ENCODE assay signal across 8 cellular contexts in genomic region chr2:87852864-87853497, GRCh38. TPM values are rescaled to one million over a fixed set of nuclear protein-coding genes. Genes with fewer than 3 reads are reported as not detected.
A peak's percentile ranks its signal among the peaks of the same experiment; 100 is the strongest.
DNase-seq lines count a peak whose midpoint lies in the region; ATAC-seq, FAIRE-seq and TF ChIP-seq lines count a peak whose summit lies in the region.
"Not testable (repeated sequence)": the region's sequence is repeated elsewhere in the genome, so short reads cannot be mapped to it uniquely, and the experiment has no call there.

No MANE protein-coding gene starts in this region.

- H3K36me3 Mint-ChIP-seq in activated CD4-positive, alpha-beta T cell treated with anti-CD3 and anti-CD28 coated beads for 36 hours (ENCODE audit: low read depth); activated naive CD4-positive, alpha-beta T cell treated with anti-CD3 and anti-CD28 coated beads, Interleukin-2, amount 50 U/mL, for 24 hours: not testable (repeated sequence)

- H3K4me3 Mint-ChIP-seq in activated CD4-positive, alpha-beta T cell treated with anti-CD3 and anti-CD28 coated beads for 36 hours = not testable (repeated sequence)
- peak overlapping the region; percentile 47 for H3K4me3 Mint-ChIP-seq in activated naive CD4-positive, alpha-beta T cell treated with anti-CD3 and anti-CD28 coated beads, Interleukin-2, amount 50 U/mL, for 24 hours

- H3K4me3 ChIP-seq in keratinocyte (ENCODE audit: control insufficient read depth in 2 of 3, extremely low read depth in 1 of 3, insufficient read depth in 2 of 3, low read depth in 1 of 3, low read length in 3 of 3) = not testable (repeated sequence)

- dilution Hi-C loops in keratinocyte (cut with MboI; ENCODE audit: extremely low pct_ligation_motif_present, low sequenced_read_pairs) = not testable (repeated sequence)

- intact Hi-C loops in activated CD4-positive, alpha-beta T cell treated with anti-CD3 and anti-CD28 coated beads for 36 hours (cut with DNase I, micrococcal nuclease) = not testable (repeated sequence)

- H3K9me1 ChIP-seq in keratinocyte (ENCODE audit: control insufficient read depth, extremely low read depth, insufficient read depth, low read length) = not testable (repeated sequence)

- peak overlapping the region; percentile 79 for H3K27ac Mint-ChIP-seq in activated CD4-positive, alpha-beta T cell treated with anti-CD3 and anti-CD28 coated beads for 36 hours
- H3K27ac Mint-ChIP-seq in activated naive CD4-positive, alpha-beta T cell treated with anti-CD3 and anti-CD28 coated beads, Interleukin-2, amount 50 U/mL, for 24 hours = peak overlapping the region; percentile 91

- not testable (repeated sequence) for H3K9me3 Mint-ChIP-seq in activated CD4-positive, alpha-beta T cell treated with anti-CD3 and anti-CD28 coated beads for 36 hours (ENCODE audit: low read depth); activated naive CD4-positive, alpha-beta T cell treated with anti-CD3 and anti-CD28 coated beads, Interleukin-2, amount 50 U/mL, for 24 hours

- POLR2A ChIA-PET in activated CD4-positive, alpha-beta T cell treated with anti-CD3 and anti-CD28 coated beads for 36 hours (lab: Charles Lee) = not testable (repeated sequence)

- H3K27ac ChIP-seq in keratinocyte (ENCODE audit: control insufficient read depth, insufficient read depth, low read length) = not testable (repeated sequence)

- not testable (repeated sequence) for H2AFZ ChIP-seq in keratinocyte (ENCODE audit: control insufficient read depth, low read length)

- not testable (repeated sequence) for H3K9ac ChIP-seq in keratinocyte (ENCODE audit: control insufficient read depth, extremely low read depth, insufficient read depth, low read length)

- H3K27me3 Mint-ChIP-seq in activated CD4-positive, alpha-beta T cell treated with anti-CD3 and anti-CD28 coated beads for 36 hours; activated naive CD4-positive, alpha-beta T cell treated with anti-CD3 and anti-CD28 coated beads, Interleukin-2, amount 50 U/mL, for 24 hours: not testable (repeated sequence)

- TF ChIP-seq CTCF in keratinocyte (optimal IDR thresholded peaks at IDR 0.05 in 1 of 3, IDR thresholded peaks at IDR 0.05 in 1 of 3, conservative IDR thresholded peaks at IDR 0.05 in 1 of 3; ENCODE audit: extremely low read depth in 1 of 3, insufficient read depth in 2 of 3, low read length in 3 of 3) = not testable (repeated sequence)

- not testable (repeated sequence) for H4K20me1 ChIP-seq in keratinocyte (ENCODE audit: control insufficient read depth, extremely low read depth, insufficient read depth, low read length)

- H3K36me3 ChIP-seq in keratinocyte (ENCODE audit: control insufficient read depth in 2 of 2, extremely low read depth in 1 of 2, insufficient read depth in 2 of 2, low read length in 2 of 2) = not testable (repeated sequence)

- DNase-seq in activated CD4-positive, alpha-beta T cell treated with anti-CD3 and anti-CD28 coated beads for 36 hours = peak; percentile 34
- DNase-seq in keratinocyte (ENCODE audit: low read depth, low spot score) = not testable (repeated sequence)
- DNase-seq in stimulated activated CD8-positive, alpha-beta memory T cell treated with anti-CD3 and anti-CD28 coated beads, Interleukin-4, amount 100 ng/mL, for 48 hours = peak; percentile 25

- not testable (repeated sequence) for H3K79me2 ChIP-seq in keratinocyte (ENCODE audit: control insufficient read depth, insufficient read depth, low read length)

- ATAC-seq in GM18511 (IDR thresholded peaks at IDR 0.05; ENCODE audit: unreplicated experiment) (peak; percentile 83), GM21423 (IDR thresholded peaks at IDR 0.05; ENCODE audit: unreplicated experiment) (peak; percentile 83), HG02938 (IDR thresholded peaks at IDR 0.05; ENCODE audit: unreplicated experiment) (peak; percentile 96), HG03565 (IDR thresholded peaks at IDR 0.05; ENCODE audit: unreplicated experiment) (peak; percentile 95)
- peak; percentile 96 for ATAC-seq in activated CD4-positive, alpha-beta T cell treated with anti-CD3 and anti-CD28 coated beads for 36 hours

- FAIRE-seq in keratinocyte (lab: Jason Lieb, UNC) = peak; percentile 87

- H3K4me1 ChIP-seq in keratinocyte (ENCODE audit: control insufficient read depth, extremely low read depth, insufficient read depth, low read length) = not testable (repeated sequence)

- H3K27me3 ChIP-seq in keratinocyte (ENCODE audit: control insufficient read depth, extremely low read depth, insufficient read depth, low read length) = not testable (repeated sequence)

- not testable (repeated sequence) for H3K9me3 ChIP-seq in keratinocyte (ENCODE audit: control insufficient read depth, low read depth, low read length)

- CTCF ChIA-PET in activated CD4-positive, alpha-beta T cell treated with anti-CD3 and anti-CD28 coated beads for 36 hours (lab: Charles Lee) = not testable (repeated sequence)

- peaks cover 10% of the 10 kb centered on the region for H3K4me1 Mint-ChIP-seq in activated CD4-positive, alpha-beta T cell treated with anti-CD3 and anti-CD28 coated beads for 36 hours
- peaks cover 13% of the 10 kb centered on the region for H3K4me1 Mint-ChIP-seq in activated naive CD4-positive, alpha-beta T cell treated with anti-CD3 and anti-CD28 coated beads, Interleukin-2, amount 50 U/mL, for 24 hours

- H3K4me2 ChIP-seq in keratinocyte (ENCODE audit: control insufficient read depth, extremely low read depth, insufficient read depth, low read depth, low read length) = not testable (repeated sequence)

RNA-seq across cellular contexts. Expression of gene RGPD2, which starts 27.4 kb away (rescaled TPM):
- total RNA-seq in activated CD4-positive, alpha-beta T cell treated with anti-CD3 and anti-CD28 coated beads for 36 hours = under 1 TPM; 0.73 to 0.77 TPM
- polyA plus RNA-seq in keratinocyte = 0.01 TPM in 1 of 3 replicates, not detected in the others
- not detected for polyA plus RNA-seq in keratinocyte (2011; ENCODE audit: low read depth)
- polyA plus RNA-seq in keratinocyte (2011; cell fraction: cytosol; rRNA removed) = 0.01 TPM in 1 of 2 replicates, not detected in the other
- 0.05 and 0.19 TPM in 2 replicates for polyA plus RNA-seq in keratinocyte (2011; cell fraction: nucleus; rRNA removed)
- polyA plus RNA-seq in keratinocyte (2012; ENCODE audit: low replicate concordance) = 0.20 TPM in 1 of 2 replicates, not detected in the other
- polyA minus RNA-seq in keratinocyte = 0.74 TPM in 1 of 3 replicates, not detected in the others
- polyA minus RNA-seq in keratinocyte (2011; cell fraction: cytosol; rRNA and poly(A)+ RNA removed) = not detected
- polyA minus RNA-seq in keratinocyte (2011; cell fraction: nucleus; rRNA and poly(A)+ RNA removed) = not detected in 2 replicates
